In genomic region chr2:47486858-47487497, GRCh38 we compare ENCODE assay signal across 1 cellular context.
TF ChIP-seq lines count a peak whose summit lies in the region.

No MANE protein-coding gene starts in this region.

TF ChIP-seq in GM23338, 12 proteins besides CTCF, POLR2A, EP300 and RAD21 (continued from another document):
- TF ChIP-seq ZNF462 (CRISPR knock-in tag; IDR thresholded peaks at IDR 0.05) = no peak
- no peak for TF ChIP-seq STAT1 (IDR thresholded peaks at IDR 0.05; ENCODE audit: unreplicated experiment)
